Comparison of ENCODE assay signal across 31 cellular contexts in the genomic region with DNA sequence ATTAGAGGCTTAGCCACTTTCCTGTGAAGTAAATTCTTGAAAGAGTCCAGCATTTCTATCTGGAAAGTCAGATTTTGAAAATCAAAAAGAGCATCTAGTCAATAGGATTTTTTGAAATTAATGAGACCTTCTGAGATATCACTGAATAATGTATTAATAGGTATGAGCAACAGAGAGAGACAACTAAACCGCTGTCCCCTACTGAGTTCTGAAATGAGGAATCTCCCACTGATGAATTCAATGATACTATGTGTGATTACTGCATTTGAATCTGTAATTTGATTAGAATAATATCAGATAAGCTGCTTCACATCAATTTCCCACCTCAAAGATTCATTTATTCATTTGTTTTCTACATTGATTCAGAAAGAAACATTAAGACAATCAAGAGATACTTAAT.
"Had no signal": no experiment of that assay in that cellular context is flagged by ENCODE, and none has a peak within 500 bp of the region (broad histone marks: within the 10 kb centered on the region; RNA-seq: fewer than 3 reads in every experiment).

No MANE protein-coding gene starts in this region.

- H3K36me3 ChIP-seq: brain microvascular endothelial cell, esophagus muscularis mucosa, gastroesophageal sphincter, WERI-Rb-1 had no signal

- H3K4me3 Mint-ChIP-seq: activated B cell treated with CpG ODN at 0.5 μM for 24 hours; activated CD8-positive, alpha-beta T cell treated with anti-CD3 and anti-CD28 coated beads for 36 hours; activated naive CD8-positive, alpha-beta T cell; activated T-cell treated with anti-CD3 and anti-CD28 coated beads, Interleukin-2, amount 50 U/mL, for 4 hours; activated T-helper 17 cell treated with anti-CD3 and anti-CD28 coated beads, Interleukin-2, amount 50 U/mL, for 72 hours; central memory CD8-positive, alpha-beta T cell; effector memory CD8-positive, alpha-beta T cell; T-helper 17 cell; T-helper 2 cell treated with Interferon-gamma antibody and Interleukin-4, amounts not matched to agents 5 μg/mL and 100 μg/mL, for 36 hours had no signal

- DNase-seq: activated B cell treated with CpG ODN at 0.5 μM for 24 hours; activated CD4-positive, alpha-beta T cell treated with anti-CD3 and anti-CD28 coated beads for 48 hours; activated CD4-positive, alpha-beta T cell treated with anti-CD3 and anti-CD28 coated beads, Interleukin-2, amount 50 U/mL, for 1 hour; activated CD4-positive, alpha-beta T cell treated with anti-CD3 and anti-CD28 coated beads, Interleukin-2, amount 50 U/mL, for 48 hours; activated CD8-positive, alpha-beta memory T cell treated with anti-CD3 and anti-CD28 coated beads for 24 hours; activated CD8-positive, alpha-beta T cell treated with anti-CD3 and anti-CD28 coated beads for 36 hours; activated effector memory CD4-positive, alpha-beta T cell treated with Interleukin-2 at 50 U/mL for 16 hours; activated gamma-delta T cell treated with Interleukin-2 at 50 U/mL for 16 hours; activated naive CD4-positive, alpha-beta T cell treated with anti-CD3 and anti-CD28 coated beads, Interleukin-2, amount 50 U/mL, for 16 hours; activated naive CD4-positive, alpha-beta T cell treated with Interleukin-2 at 50 U/mL for 16 hours; activated T-cell treated with anti-CD3 and anti-CD28 coated beads, Interleukin-2, amount 50 U/mL, for 4 hours; amniotic stem cell; anterior cingulate cortex; brain microvascular endothelial cell; cortex of kidney; dermis blood vessel endothelial cell; effector CD4-positive, alpha-beta T cell; effector memory CD8-positive, alpha-beta T cell; erythroblast; foreskin melanocyte; T-helper 1 cell; T-helper 17 cell; T1000; WERI-Rb-1 had no signal

- H3K9me3 ChIP-seq: esophagus muscularis mucosa, gastroesophageal sphincter had no signal

- H3K4me1 Mint-ChIP-seq: activated B cell treated with CpG ODN at 0.5 μM for 24 hours; activated T-helper 17 cell treated with anti-CD3 and anti-CD28 coated beads, Interleukin-2, amount 50 U/mL, for 72 hours; central memory CD8-positive, alpha-beta T cell; T-helper 17 cell had no signal

- H3K27me3 Mint-ChIP-seq: activated B cell treated with CpG ODN at 0.5 μM for 24 hours; activated CD8-positive, alpha-beta T cell treated with anti-CD3 and anti-CD28 coated beads for 36 hours; activated T-helper 17 cell treated with anti-CD3 and anti-CD28 coated beads, Interleukin-2, amount 50 U/mL, for 72 hours; central memory CD8-positive, alpha-beta T cell; effector memory CD8-positive, alpha-beta T cell had no signal

- H3K4me1 ChIP-seq: esophagus muscularis mucosa, gastroesophageal sphincter had no signal

- H3K27ac ChIP-seq: brain microvascular endothelial cell, esophagus muscularis mucosa, gastroesophageal sphincter, WERI-Rb-1 had no signal

- H3K27me3 ChIP-seq: brain microvascular endothelial cell, esophagus muscularis mucosa, gastroesophageal sphincter had no signal

- ATAC-seq: activated CD4-positive, CD25-positive, alpha-beta regulatory T cell treated with anti-CD3 and anti-CD28 coated beads, Interleukin-2, amount 50 U/mL, for 24 hours; activated CD8-positive, alpha-beta T cell treated with anti-CD3 and anti-CD28 coated beads for 36 hours; activated T-cell treated with anti-CD3 and anti-CD28 coated beads, Interleukin-2, amount 50 U/mL, for 4 hours; activated T-helper 17 cell treated with anti-CD3 and anti-CD28 coated beads, Interleukin-2, amount 50 U/mL, for 72 hours; effector memory CD8-positive, alpha-beta T cell; gastroesophageal sphincter; T-helper 17 cell had no signal

- H3K4me3 ChIP-seq: esophagus muscularis mucosa, gastroesophageal sphincter had no signal

- H3K27ac Mint-ChIP-seq: activated B cell treated with CpG ODN at 0.5 μM for 24 hours; activated CD8-positive, alpha-beta T cell treated with anti-CD3 and anti-CD28 coated beads for 36 hours; activated naive CD8-positive, alpha-beta T cell; activated T-helper 17 cell treated with anti-CD3 and anti-CD28 coated beads, Interleukin-2, amount 50 U/mL, for 72 hours; effector memory CD8-positive, alpha-beta T cell; T-helper 17 cell; T-helper 2 cell treated with Interferon-gamma antibody and Interleukin-4, amounts not matched to agents 5 μg/mL and 100 μg/mL, for 36 hours had no signal

- H3K9me3 Mint-ChIP-seq: activated B cell treated with CpG ODN at 0.5 μM for 24 hours; activated CD8-positive, alpha-beta T cell treated with anti-CD3 and anti-CD28 coated beads for 36 hours; activated T-cell treated with anti-CD3 and anti-CD28 coated beads, Interleukin-2, amount 50 U/mL, for 4 hours; activated T-helper 17 cell treated with anti-CD3 and anti-CD28 coated beads, Interleukin-2, amount 50 U/mL, for 72 hours; central memory CD8-positive, alpha-beta T cell; effector memory CD8-positive, alpha-beta T cell; T-helper 2 cell treated with Interferon-gamma antibody and Interleukin-4, amounts not matched to agents 5 μg/mL and 100 μg/mL, for 36 hours had no signal
